Comparison of ENCODE assay signal across 9 cellular contexts in the genomic region with DNA sequence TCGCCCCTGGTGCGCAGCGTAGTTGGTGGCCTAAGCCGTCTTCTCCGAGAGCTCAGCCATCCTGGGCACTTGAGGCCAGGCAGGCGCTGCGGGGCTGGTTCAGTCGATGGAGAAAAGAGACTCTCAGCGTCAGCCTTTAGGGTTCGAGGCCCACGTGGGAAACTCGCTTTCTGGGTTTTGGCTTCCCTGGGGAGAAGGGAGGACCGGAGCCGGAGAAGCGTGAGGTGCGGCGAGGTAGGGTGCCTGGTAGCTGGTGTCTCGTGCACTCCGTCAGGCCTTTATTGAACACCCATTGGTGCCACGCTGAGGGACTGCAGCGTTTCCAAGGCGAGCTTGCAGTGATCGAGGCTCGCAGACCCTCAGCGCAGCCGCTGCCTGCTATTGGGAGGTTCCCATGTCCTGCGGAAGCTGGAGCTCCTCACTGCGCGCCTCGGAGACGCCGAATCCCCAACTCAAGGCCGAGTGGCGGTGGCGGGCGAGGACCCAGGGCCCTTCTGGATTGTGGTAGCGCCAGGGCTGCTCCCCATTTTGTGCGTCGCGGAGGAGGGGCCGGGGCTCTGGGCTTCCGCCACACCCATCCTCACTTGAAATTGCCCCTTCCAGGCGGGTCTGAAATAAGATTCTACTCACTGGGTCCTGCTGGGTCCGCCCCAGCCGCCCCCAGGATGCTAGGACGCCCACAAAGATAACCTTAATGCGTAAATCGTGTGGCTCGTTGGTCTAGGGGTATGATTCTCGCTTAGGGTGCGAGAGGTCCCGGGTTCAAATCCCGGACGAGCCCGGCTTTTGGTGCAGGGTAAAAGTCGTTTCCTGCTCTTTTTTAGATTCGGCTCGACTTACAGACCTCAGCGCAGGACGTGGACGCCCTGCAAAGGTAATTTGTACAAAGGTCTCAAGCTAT. TPM values are rescaled to one million over a fixed set of nuclear protein-coding genes. Genes with fewer than 3 reads are reported as not detected.
A peak's percentile ranks its signal among the peaks of the same experiment; 100 is the strongest.
DNase-seq lines count a peak whose midpoint lies in the region; ATAC-seq and TF ChIP-seq lines count a peak whose summit lies in the region.
"Had no signal": no experiment of that assay in that cellular context is flagged by ENCODE, and none has a peak within 500 bp of the region (broad histone marks: within the 10 kb centered on the region; RNA-seq: fewer than 3 reads in every experiment).

No MANE protein-coding gene starts in this region.

- no peak overlapping the region for H3K27ac ChIP-seq in HL-60 (replicated peaks)
- H3K27ac ChIP-seq in psoas muscle, result no peak overlapping the region
- no peak overlapping the region for H3K27ac ChIP-seq in sigmoid colon

- CTCF ChIA-PET in WTC11 (lab: Charles Lee), result interaction anchor here (0.8 to 3.0 kb wide), 12 partner anchors 14 to 311 kb away, joined by 3 to 22 read pairs (median 4); a partner anchor contains a TSS

- DNase-seq in DMS 273 treated with DMSO at 0.1 percent for 48 hours (lab: John Stamatoyannopoulos, UW) (peak; percentile 70), HL-60 (ENCODE audit: low read depth in 1 of 2, low spot score in 1 of 2) (no peak), WTC11 (ENCODE audit: low spot score) (peak; percentile 80), epithelial cell of proximal tubule (ENCODE audit: low read depth) (no peak), psoas muscle (no peak), NCI-H2196 (lab: John Stamatoyannopoulos, UW; ENCODE audit: unreplicated experiment) (no peak), sigmoid colon (no peak)

- H3K27me3 Mint-ChIP-seq in WTC11 (ENCODE audit: low read depth), result peaks cover 61% of the 10 kb centered on the region

- TF ChIP-seq CTCF in HL-60 (IDR thresholded peaks at IDR 0.05; ENCODE audit: insufficient read depth, low read length), result no peak
- TF ChIP-seq CTCF in WTC11 (IDR thresholded peaks at IDR 0.05), result no peak
- no peak for TF ChIP-seq CTCF in epithelial cell of proximal tubule (conservative IDR thresholded peaks at IDR 0.05; ENCODE audit: low read depth, low read length)
- TF ChIP-seq CTCF in psoas muscle (IDR thresholded peaks at IDR 0.05), result no peak
- no peak for TF ChIP-seq CTCF in sigmoid colon (IDR thresholded peaks at IDR 0.05)

- H3K4me3 ChIP-seq in HL-60 (replicated peaks; ENCODE audit: insufficient read depth, low read length) (peak overlapping the region; percentile 32), epithelial cell of proximal tubule (ENCODE audit: low read depth, low read length) (peak overlapping the region; percentile 79), psoas muscle (peak overlapping the region; percentile 1), sigmoid colon (no peak overlapping the region)

- intact Hi-C loops in psoas muscle (cut with DNase I) (no loop called here), sigmoid colon (cut with DNase I) (no loop called here)

- no peaks in the 10 kb centered on the region; the same call in 1 of the 2 replicates for H3K9me3 Mint-ChIP-seq in WTC11

- peak; percentile 35 for ATAC-seq in WTC11
- no peak for ATAC-seq in psoas muscle
- no peak for ATAC-seq in HG02763 (IDR thresholded peaks at IDR 0.05; ENCODE audit: unreplicated experiment)

- TF ChIP-seq POLR2A in sigmoid colon (IDR thresholded peaks at IDR 0.05), result no peak

- H3K27ac Mint-ChIP-seq in WTC11, result no peak overlapping the region; the same call in 1 of the 2 replicates

- H3K9me3 ChIP-seq in psoas muscle, result no peaks in the 10 kb centered on the region
- no peaks in the 10 kb centered on the region for H3K9me3 ChIP-seq in sigmoid colon

- H3K36me3 ChIP-seq in psoas muscle (ENCODE audit: insufficient read depth in 1 of 2, low read depth in 1 of 2) (no peaks in the 10 kb centered on the region), sigmoid colon (no peaks in the 10 kb centered on the region)

- WGBS in psoas muscle, 3 donors, result 1 to 3% (median 2%) methylated on average over 58 to 61 of the region's 61 CpGs
- WGBS in sigmoid colon, 2 donors, result 2 to 8% methylated on average over 61 of the region's 61 CpGs

- peak overlapping the region; percentile 97 for H3K4me3 Mint-ChIP-seq in WTC11

- H3K27me3 ChIP-seq in HL-60 (ENCODE audit: insufficient read depth, poor library complexity, severe bottlenecking) (peaks cover 35% of the 10 kb centered on the region), psoas muscle (ENCODE audit: insufficient read depth in 3 of 3, low read length in 2 of 3) (peaks cover 0 to 100% (median 60%) of the 10 kb centered on the region in 3 donors), sigmoid colon (peaks cover 68 to 100% (median 85%) of the 10 kb centered on the region in 3 donors)

- peaks cover 18% of the 10 kb centered on the region for H3K4me1 Mint-ChIP-seq in WTC11

- H3K4me1 ChIP-seq in psoas muscle (peaks cover 5% of the 10 kb centered on the region), sigmoid colon (peaks cover 0 to 25% (median 14%) of the 10 kb centered on the region in 4 donors)

- no peak for TF ChIP-seq EP300 in sigmoid colon (IDR thresholded peaks at IDR 0.05)

- no peaks in the 10 kb centered on the region for H3K36me3 Mint-ChIP-seq in WTC11

- POLR2A ChIA-PET in WTC11 (lab: Charles Lee), result interaction anchor here (0.9 kb wide), 1 partner anchor 94 kb away, joined by 4 read pairs; a partner anchor contains a TSS

TF ChIP-seq in WTC11, 78 proteins besides CTCF, POLR2A, EP300 and RAD21 (continues in another document):
- TF ChIP-seq OVOL2 (CRISPR knock-in tag; IDR thresholded peaks at IDR 0.05; ENCODE audit: borderline replicate concordance) (no peak), NR2C2 (CRISPR knock-in tag; IDR thresholded peaks at IDR 0.05) (no peak), CREM (CRISPR knock-in tag; IDR thresholded peaks at IDR 0.05) (0 out of 2 replicates have a peak, but pooled peaks have one; percentile 65), ELF4 (CRISPR knock-in tag; IDR thresholded peaks at IDR 0.05; ENCODE audit: low read depth) (no peak), ZBTB21 (CRISPR knock-in tag; IDR thresholded peaks at IDR 0.05; ENCODE audit: borderline replicate concordance) (no peak), ETV6 (CRISPR knock-in tag; IDR thresholded peaks at IDR 0.05) (peak; percentile 55; the same call in 1 of the 2 replicates), ZNF396 (CRISPR knock-in tag; IDR thresholded peaks at IDR 0.05; ENCODE audit: borderline replicate concordance) (no peak), ZNF263 (CRISPR knock-in tag; IDR thresholded peaks at IDR 0.05; ENCODE audit: low read depth) (no peak), TP53 (CRISPR knock-in tag; IDR thresholded peaks at IDR 0.05) (0 out of 2 replicates have a peak, but pooled peaks have one; percentile 64)
- TF ChIP-seq, protein P1, sequence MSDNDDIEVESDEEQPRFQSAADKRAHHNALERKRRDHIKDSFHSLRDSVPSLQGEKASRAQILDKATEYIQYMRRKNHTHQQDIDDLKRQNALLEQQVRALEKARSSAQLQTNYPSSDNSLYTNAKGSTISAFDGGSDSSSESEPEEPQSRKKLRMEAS (CRISPR knock-in tag; IDR thresholded peaks at IDR 0.05), result peak; percentile 61
- TF ChIP-seq, protein P2, sequence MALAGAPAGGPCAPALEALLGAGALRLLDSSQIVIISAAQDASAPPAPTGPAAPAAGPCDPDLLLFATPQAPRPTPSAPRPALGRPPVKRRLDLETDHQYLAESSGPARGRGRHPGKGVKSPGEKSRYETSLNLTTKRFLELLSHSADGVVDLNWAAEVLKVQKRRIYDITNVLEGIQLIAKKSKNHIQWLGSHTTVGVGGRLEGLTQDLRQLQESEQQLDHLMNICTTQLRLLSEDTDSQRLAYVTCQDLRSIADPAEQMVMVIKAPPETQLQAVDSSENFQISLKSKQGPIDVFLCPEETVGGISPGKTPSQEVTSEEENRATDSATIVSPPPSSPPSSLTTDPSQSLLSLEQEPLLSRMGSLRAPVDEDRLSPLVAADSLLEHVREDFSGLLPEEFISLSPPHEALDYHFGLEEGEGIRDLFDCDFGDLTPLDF (CRISPR knock-in tag; IDR thresholded peaks at IDR 0.05), result no peak
- TF ChIP-seq, protein P3, sequence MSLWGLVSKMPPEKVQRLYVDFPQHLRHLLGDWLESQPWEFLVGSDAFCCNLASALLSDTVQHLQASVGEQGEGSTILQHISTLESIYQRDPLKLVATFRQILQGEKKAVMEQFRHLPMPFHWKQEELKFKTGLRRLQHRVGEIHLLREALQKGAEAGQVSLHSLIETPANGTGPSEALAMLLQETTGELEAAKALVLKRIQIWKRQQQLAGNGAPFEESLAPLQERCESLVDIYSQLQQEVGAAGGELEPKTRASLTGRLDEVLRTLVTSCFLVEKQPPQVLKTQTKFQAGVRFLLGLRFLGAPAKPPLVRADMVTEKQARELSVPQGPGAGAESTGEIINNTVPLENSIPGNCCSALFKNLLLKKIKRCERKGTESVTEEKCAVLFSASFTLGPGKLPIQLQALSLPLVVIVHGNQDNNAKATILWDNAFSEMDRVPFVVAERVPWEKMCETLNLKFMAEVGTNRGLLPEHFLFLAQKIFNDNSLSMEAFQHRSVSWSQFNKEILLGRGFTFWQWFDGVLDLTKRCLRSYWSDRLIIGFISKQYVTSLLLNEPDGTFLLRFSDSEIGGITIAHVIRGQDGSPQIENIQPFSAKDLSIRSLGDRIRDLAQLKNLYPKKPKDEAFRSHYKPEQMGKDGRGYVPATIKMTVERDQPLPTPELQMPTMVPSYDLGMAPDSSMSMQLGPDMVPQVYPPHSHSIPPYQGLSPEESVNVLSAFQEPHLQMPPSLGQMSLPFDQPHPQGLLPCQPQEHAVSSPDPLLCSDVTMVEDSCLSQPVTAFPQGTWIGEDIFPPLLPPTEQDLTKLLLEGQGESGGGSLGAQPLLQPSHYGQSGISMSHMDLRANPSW (CRISPR knock-in tag; conservative IDR thresholded peaks at IDR 0.05; ENCODE audit: low read depth), result no peak
- TF ChIP-seq, protein P4, sequence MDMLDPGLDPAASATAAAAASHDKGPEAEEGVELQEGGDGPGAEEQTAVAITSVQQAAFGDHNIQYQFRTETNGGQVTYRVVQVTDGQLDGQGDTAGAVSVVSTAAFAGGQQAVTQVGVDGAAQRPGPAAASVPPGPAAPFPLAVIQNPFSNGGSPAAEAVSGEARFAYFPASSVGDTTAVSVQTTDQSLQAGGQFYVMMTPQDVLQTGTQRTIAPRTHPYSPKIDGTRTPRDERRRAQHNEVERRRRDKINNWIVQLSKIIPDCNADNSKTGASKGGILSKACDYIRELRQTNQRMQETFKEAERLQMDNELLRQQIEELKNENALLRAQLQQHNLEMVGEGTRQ (CRISPR knock-in tag; IDR thresholded peaks at IDR 0.05), result no peak

RNA-seq across cellular contexts. Expression of a gene that starts 1.2 kb away (rescaled TPM):
- total RNA-seq in WTC11 (2021) (0.27 to 0.46 TPM (median 0.44 TPM) in 3 replicates), epithelial cell of proximal tubule (0.52 TPM in 1 of 2 replicates, not detected in the other), psoas muscle (not detected), sigmoid colon (not detected)
- polyA plus RNA-seq in psoas muscle (not detected), sigmoid colon (not detected)
- total RNA-seq: T-helper 2 cell treated with Interferon-gamma antibody and Interleukin-4, amounts not matched to agents 100 ng/mL and 5 ng/mL, for 36 hours had no signal

RNA-seq across cellular contexts. Expression of a gene that starts 45.8 kb away (rescaled TPM):
- 6.8 to 9.7 TPM (median 7.2 TPM) in 3 replicates for total RNA-seq in WTC11 (2021)
- total RNA-seq in epithelial cell of proximal tubule, result 6.1 and 6.3 TPM in 2 replicates
- total RNA-seq in psoas muscle, result 1 to 10 TPM; 2.8 to 4.0 (median 3.4) TPM
- polyA plus RNA-seq in psoas muscle, result 1 to 10 TPM; 1.3 to 5.8 (median 2.6) TPM
- total RNA-seq in sigmoid colon, result 1 to 10 TPM; 5.5 to 6.8 (median 6.2) TPM
- 1 to 10 TPM; 2.8 to 4.9 (median 3.0) TPM for polyA plus RNA-seq in sigmoid colon

RNA-seq across cellular contexts. Expression of a gene that starts 54.3 kb away (rescaled TPM):
- total RNA-seq in WTC11 (2021), result 8.9 to 11.6 TPM (median 10.3 TPM) in 3 replicates
- 2.4 and 7.7 TPM in 2 replicates for total RNA-seq in epithelial cell of proximal tubule
- 10 to 100 TPM in 1 of 4 donors, 1 to 10 TPM in 3; 8.1 to 11.6 (median 9.2) TPM for total RNA-seq in psoas muscle
- 10 to 100 TPM in 2 of 3 donors, 1 to 10 TPM in 1; 7.9 to 19.1 (median 18.9) TPM for polyA plus RNA-seq in psoas muscle
- 10 to 100 TPM in 1 of 4 donors, 1 to 10 TPM in 3; 2.6 to 10.5 (median 5.0) TPM for total RNA-seq in sigmoid colon
- 10 to 100 TPM in 1 of 3 donors, 1 to 10 TPM in 2; 7.2 to 11.3 (median 7.2) TPM for polyA plus RNA-seq in sigmoid colon

Comparison
In these comparisons a context has a peak if more than half of its experiments do, and no peak if none do; other contexts are left out.
1. DNase-seq: peak in DMS 273 treated with DMSO at 0.1 percent for 48 hours (single experiment) and WTC11 (single experiment); none in HL-60 (0 of 2), epithelial cell of proximal tubule (single experiment), psoas muscle (0 of 2), NCI-H2196 (single experiment) and sigmoid colon (single experiment).
2. H3K4me3 ChIP-seq: peak in HL-60 (single experiment), epithelial cell of proximal tubule (single experiment) and psoas muscle (single experiment); none in sigmoid colon (0 of 4).